Comparison of ENCODE assay signal across 12 cellular contexts in the genomic region with DNA sequence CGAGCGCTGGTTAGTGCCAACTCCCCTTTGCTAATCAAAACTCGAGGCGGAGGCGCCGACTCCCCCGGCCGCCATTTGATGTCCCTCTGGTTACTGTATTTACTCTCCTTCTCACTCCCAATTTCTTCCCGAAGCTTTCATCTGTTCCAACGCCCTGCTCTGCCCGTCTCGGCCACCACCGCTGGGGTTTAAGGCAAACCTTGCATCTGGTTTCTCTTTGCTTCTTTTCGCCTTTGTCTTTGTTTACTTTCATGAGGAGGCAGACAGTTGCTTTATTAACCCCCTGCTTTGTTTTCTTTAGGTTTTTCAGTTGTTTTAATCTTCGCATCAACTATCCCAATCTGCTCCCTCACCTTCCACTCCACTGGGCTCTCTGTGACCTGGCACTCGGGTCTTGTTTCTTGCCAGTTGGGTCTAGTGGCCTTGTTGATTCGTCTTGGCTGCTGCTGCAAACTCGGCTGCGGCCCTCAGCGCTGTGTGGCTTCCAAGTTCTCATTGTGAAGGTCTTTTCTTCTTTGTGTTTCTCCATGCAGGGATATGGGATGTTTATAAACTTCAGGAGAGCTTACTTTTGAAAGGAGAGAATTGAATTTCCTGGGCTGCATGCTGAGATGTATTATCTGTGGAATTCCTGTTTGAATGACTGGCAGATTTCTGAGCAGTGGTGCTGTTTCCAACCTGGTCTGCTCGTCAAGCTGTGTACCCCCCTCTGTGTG.
DNase-seq lines count a peak whose midpoint lies in the region; ATAC-seq, FAIRE-seq and TF ChIP-seq lines count a peak whose summit lies in the region.
"Had no signal": no experiment of that assay in that cellular context is flagged by ENCODE, and none has a peak within 500 bp of the region (broad histone marks: within the 10 kb centered on the region; RNA-seq: fewer than 3 reads in every experiment).

No MANE protein-coding gene starts in this region.

- H3K4me1 ChIP-seq in HepG2 (ENCODE audit: insufficient read depth, low read length) (no peaks in the 10 kb centered on the region), right lobe of liver (no peaks in the 10 kb centered on the region)
- H3K4me1 ChIP-seq: BLaER1 had no signal

- no peak for FAIRE-seq in HepG2 (lab: Jason Lieb, UNC)

- BruUV-seq in HepG2 (replicated peaks; lab: Mats Ljungman, UMichigan) = no TSS peak

- H3K36me3 Mint-ChIP-seq in type B pancreatic cell = no peaks in the 10 kb centered on the region

- H3K9me3 ChIP-seq in HepG2 (ENCODE audit: low read length) (no peaks in the 10 kb centered on the region), right lobe of liver (no peaks in the 10 kb centered on the region)
- H3K9me3 ChIP-seq: BLaER1 had no signal

- no peak overlapping the region for H3K9ac ChIP-seq in HepG2 (ENCODE audit: insufficient read depth, low read depth, low read length)
- H3K9ac ChIP-seq: BLaER1, KMS-11 had no signal

- H4K20me1 ChIP-seq in HepG2 (ENCODE audit: insufficient read depth, low read length) = no peaks in the 10 kb centered on the region
- H4K20me1 ChIP-seq: BLaER1 had no signal

- 20% methylated on average over 20 of the region's 21 CpGs for WGBS in HepG2 (ENCODE audit: low lambda C conversion rate)
- WGBS in right lobe of liver (ENCODE audit: insufficient coverage, low coverage, low lambda C conversion rate, missing lambda C conversion rate) = 49% methylated on average over 16 of the region's 21 CpGs

- POLR2A ChIA-PET in HepG2 (lab: Yijun Ruan, JAX) = no interaction called here

- H3K36me3 ChIP-seq in HepG2 (replicated peaks in 1 of 2; ENCODE audit: control insufficient read depth in 1 of 2, insufficient read depth in 2 of 2, low read length in 2 of 2) = no peaks in the 10 kb centered on the region
- H3K36me3 ChIP-seq in right lobe of liver = no peaks in the 10 kb centered on the region
- H3K36me3 ChIP-seq: BLaER1 had no signal

- H3K27me3 ChIP-seq in HepG2 (ENCODE audit: control insufficient read depth in 1 of 2, insufficient read depth in 2 of 2, low read length in 2 of 2) (peaks cover 0 to 34% of the 10 kb centered on the region in 2 experiments; a peak in 3 of 5 replicates), right lobe of liver (no peaks in the 10 kb centered on the region)
- H3K27me3 ChIP-seq: BLaER1 had no signal

- peak overlapping the region; percentile 20 for H3K27ac Mint-ChIP-seq in type B pancreatic cell

- TF ChIP-seq RAD21 in HepG2 (CRISPR knock-in tag; IDR thresholded peaks at IDR 0.05) = no peak

- ATAC-seq in HepG2 (peak; percentile 35; the same call in 2 of the 3 replicates), right lobe of liver (no peak), left lobe of liver (no peak), GM21390 (IDR thresholded peaks at IDR 0.05; ENCODE audit: unreplicated experiment) (no peak), GM18519 (IDR thresholded peaks at IDR 0.05; ENCODE audit: low FRiP score, unreplicated experiment) (no peak), HG03108 (IDR thresholded peaks at IDR 0.05; ENCODE audit: unreplicated experiment) (no peak)

- H2AFZ ChIP-seq in HepG2 (ENCODE audit: low read length) = no peak overlapping the region

- H3K27me3 Mint-ChIP-seq in type B pancreatic cell = peaks cover 30% of the 10 kb centered on the region

- TF ChIP-seq POLR2A in HepG2 (IDR thresholded peaks at IDR 0.05; ENCODE audit: insufficient read depth in 1 of 2, low read depth in 2 of 2, low read length in 2 of 2) (no peak), right lobe of liver (IDR thresholded peaks at IDR 0.05) (no peak)

- intact Hi-C loops in HepG2 (cut with micrococcal nuclease; ENCODE audit: unreplicated experiment) (no loop called here), right lobe of liver (cut with DNase I) (no loop called here)

- TF ChIP-seq EP300 in HepG2 (IDR thresholded peaks at IDR 0.05; ENCODE audit: low read depth in 2 of 2, low read length in 2 of 2) (no peak), HepG2 (CRISPR knock-in tag; IDR thresholded peaks at IDR 0.05; ENCODE audit: borderline replicate concordance) (no peak)

- DNase-seq in HepG2 (ENCODE audit: low spot score) (no peak), right lobe of liver (no peak), cerebellar cortex (ENCODE audit: low spot score) (peak; percentile 40), left lobe of liver (ENCODE audit: low spot score) (peak; percentile 21), type B pancreatic cell (ENCODE audit: extremely low spot score, unreplicated experiment) (no peak)
- DNase-seq: activated CD4-positive, alpha-beta T cell treated with anti-CD3 and anti-CD28 coated beads, Interleukin-2, amount 50 U/mL, for 48 hours; amniotic stem cell had no signal

- no peaks in the 10 kb centered on the region for H3K9me3 Mint-ChIP-seq in type B pancreatic cell

- H3K79me2 ChIP-seq in HepG2 (ENCODE audit: insufficient read depth, low read length) = no peaks in the 10 kb centered on the region

- CTCF ChIA-PET in HepG2 (lab: Yijun Ruan, JAX; ENCODE audit: low intra/inter-chr PET ratio, low total read pairs) = no interaction called here

- H3K4me2 ChIP-seq in HepG2 (ENCODE audit: low read depth, low read length) = no peak overlapping the region
- H3K4me2 ChIP-seq: BLaER1, KMS-11 had no signal

- in situ Hi-C loops in HepG2 (cut with HindIII; ENCODE audit: extremely low pct_ligation_motif_present, low pct_unique_long_range_greater_than_20kb) = no loop called here

- H3K27ac ChIP-seq in HepG2 (ENCODE audit: extremely low read length, insufficient read depth, low read length) (no peak overlapping the region), right lobe of liver (no peak overlapping the region)
- H3K27ac ChIP-seq: BLaER1, KMS-11 had no signal

- TF ChIP-seq CTCF in HepG2 (CRISPR knock-in tag; IDR thresholded peaks at IDR 0.05) (no peak), right lobe of liver (IDR thresholded peaks at IDR 0.05) (no peak), type B pancreatic cell (conservative IDR thresholded peaks at IDR 0.05) (no peak)

- peak overlapping the region; percentile 15 for H3K4me3 Mint-ChIP-seq in type B pancreatic cell

- H3K4me3 ChIP-seq in HepG2 (replicated peaks in 1 of 3; ENCODE audit: insufficient read depth in 1 of 3, low read depth in 2 of 3, low read length in 3 of 3) (no peak overlapping the region), right lobe of liver (no peak overlapping the region)
- H3K4me3 ChIP-seq: BLaER1 had no signal

- peaks cover 15% of the 10 kb centered on the region for H3K4me1 Mint-ChIP-seq in type B pancreatic cell (ENCODE audit: unreplicated experiment)

TF ChIP-seq in HepG2, 621 proteins besides CTCF, POLR2A, EP300 and RAD21:
- TF ChIP-seq ZNF260 (CRISPR knock-in tag; IDR thresholded peaks at IDR 0.05; ENCODE audit: borderline replicate concordance, low read depth) (no peak), NFE2L2 (IDR thresholded peaks at IDR 0.05; ENCODE audit: low read length) (peak; percentile 60), ISL2 (CRISPR knock-in tag; IDR thresholded peaks at IDR 0.05) (no peak), KLF16 (CRISPR knock-in tag; IDR thresholded peaks at IDR 0.05) (no peak)

Comparison
In these comparisons a context has a peak if more than half of its experiments do, and no peak if none do; other contexts are left out.
1. DNase-seq: peak in cerebellar cortex (single experiment) and left lobe of liver (single experiment); none in HepG2 (single experiment), right lobe of liver (0 of 3) and type B pancreatic cell (single experiment).